Comparison of ENCODE assay signal across 28 cellular contexts in the genomic region with DNA sequence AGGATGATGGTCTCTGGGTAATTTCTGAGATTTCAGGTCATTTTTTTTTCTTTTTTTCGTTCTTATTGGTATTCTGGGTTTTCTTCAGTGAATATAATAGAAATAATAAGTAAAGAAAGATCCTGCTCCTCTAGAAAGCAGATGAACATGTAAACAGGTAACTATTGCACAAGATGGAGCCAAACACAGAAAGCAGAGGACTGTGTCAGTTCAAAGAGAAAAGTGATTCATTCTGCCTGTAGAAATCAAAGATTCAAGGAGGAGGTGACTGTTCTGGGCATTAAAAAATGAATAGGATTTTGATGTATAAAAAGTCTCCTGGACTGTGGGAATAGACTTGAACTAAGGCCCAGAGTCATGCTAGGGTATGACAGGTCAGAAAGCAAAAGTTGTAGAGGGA.
"Had no signal": no experiment of that assay in that cellular context is flagged by ENCODE, and none has a peak within 500 bp of the region (broad histone marks: within the 10 kb centered on the region; RNA-seq: fewer than 3 reads in every experiment).

No MANE protein-coding gene starts in this region.

- H3K27me3 ChIP-seq: colonic mucosa, dorsolateral prefrontal cortex, esophagus muscularis mucosa, esophagus squamous epithelium, foreskin keratinocyte, gastrocnemius medialis, gastroesophageal sphincter, hepatocyte had no signal

- ATAC-seq: effector memory CD8-positive, alpha-beta T cell; esophagus mucosa; foreskin keratinocyte; gastrocnemius medialis; gastroesophageal sphincter; heart left ventricle; heart right ventricle had no signal

- FAIRE-seq: colon, endometrium, endothelial cell of umbilical vein, frontal cortex had no signal

- H3K4me3 ChIP-seq: colonic mucosa, coronary artery, dorsolateral prefrontal cortex, esophagus muscularis mucosa, esophagus squamous epithelium, gastrocnemius medialis, gastroesophageal sphincter, heart left ventricle, heart right ventricle, hepatocyte had no signal

- H3K36me3 ChIP-seq: colonic mucosa, esophagus muscularis mucosa, esophagus squamous epithelium, gastrocnemius medialis, gastroesophageal sphincter, heart left ventricle, heart right ventricle had no signal

- DNase-seq: colonic mucosa; cortex of kidney; dermis blood vessel endothelial cell; dorsolateral prefrontal cortex; effector CD4-positive, alpha-beta T cell; effector CD8-positive, alpha-beta T cell; effector memory CD4-positive, alpha-beta T cell; effector memory CD8-positive, alpha-beta T cell; endodermal cell; erythroblast; esophagus squamous epithelium; foreskin fibroblast; foreskin keratinocyte; foreskin melanocyte; gastrocnemius medialis; glutamatergic neuron; head of caudate nucleus; heart left ventricle; heart right ventricle had no signal
